In the genomic region with DNA sequence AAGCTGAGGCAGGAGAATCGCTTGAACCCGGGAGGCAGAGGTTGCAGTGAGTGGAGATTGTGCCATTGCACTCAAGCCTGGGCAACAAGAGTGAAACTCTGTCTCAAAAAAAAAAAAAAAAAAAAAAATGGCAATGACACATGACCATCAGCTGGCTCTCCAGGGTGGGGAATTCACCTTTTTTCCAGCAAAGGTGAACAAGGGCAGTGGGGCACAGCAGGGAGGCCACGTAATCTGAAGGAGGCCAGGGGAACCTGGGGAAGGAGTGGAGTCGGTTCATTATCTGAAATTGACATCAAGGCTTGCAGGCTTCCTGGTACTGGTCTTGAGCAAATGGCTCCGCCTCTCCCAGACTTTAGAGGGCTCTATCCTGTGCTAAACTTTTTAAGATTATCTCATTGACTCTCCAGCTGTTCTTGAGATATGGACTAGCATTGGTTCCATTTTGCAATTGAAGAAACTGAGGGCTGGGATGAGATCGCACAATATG, we compare ENCODE assay signal across 1 cellular context.
TF ChIP-seq lines count a peak whose summit lies in the region.

No MANE protein-coding gene starts in this region.

TF ChIP-seq in K562, 482 proteins besides CTCF, POLR2A, EP300 and RAD21 (continued from another document and continues in another):
- TF ChIP-seq, protein P1, sequence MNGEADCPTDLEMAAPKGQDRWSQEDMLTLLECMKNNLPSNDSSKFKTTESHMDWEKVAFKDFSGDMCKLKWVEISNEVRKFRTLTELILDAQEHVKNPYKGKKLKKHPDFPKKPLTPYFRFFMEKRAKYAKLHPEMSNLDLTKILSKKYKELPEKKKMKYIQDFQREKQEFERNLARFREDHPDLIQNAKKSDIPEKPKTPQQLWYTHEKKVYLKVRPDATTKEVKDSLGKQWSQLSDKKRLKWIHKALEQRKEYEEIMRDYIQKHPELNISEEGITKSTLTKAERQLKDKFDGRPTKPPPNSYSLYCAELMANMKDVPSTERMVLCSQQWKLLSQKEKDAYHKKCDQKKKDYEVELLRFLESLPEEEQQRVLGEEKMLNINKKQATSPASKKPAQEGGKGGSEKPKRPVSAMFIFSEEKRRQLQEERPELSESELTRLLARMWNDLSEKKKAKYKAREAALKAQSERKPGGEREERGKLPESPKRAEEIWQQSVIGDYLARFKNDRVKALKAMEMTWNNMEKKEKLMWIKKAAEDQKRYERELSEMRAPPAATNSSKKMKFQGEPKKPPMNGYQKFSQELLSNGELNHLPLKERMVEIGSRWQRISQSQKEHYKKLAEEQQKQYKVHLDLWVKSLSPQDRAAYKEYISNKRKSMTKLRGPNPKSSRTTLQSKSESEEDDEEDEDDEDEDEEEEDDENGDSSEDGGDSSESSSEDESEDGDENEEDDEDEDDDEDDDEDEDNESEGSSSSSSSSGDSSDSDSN (IDR thresholded peaks at IDR 0.05; ENCODE audit: borderline replicate concordance in 1 of 2, low read depth in 2 of 2, low read length in 2 of 2), result no peak
- TF ChIP-seq ZNF24 (IDR thresholded peaks at IDR 0.05) (no peak), RAD51 (IDR thresholded peaks at IDR 0.05; ENCODE audit: borderline replicate concordance, low read depth) (peak; percentile 37; the same call in 1 of the 2 replicates), CTBP1 (IDR thresholded peaks at IDR 0.05; ENCODE audit: borderline replicate concordance) (peak; percentile 32), ZNF57 (CRISPR knock-in tag; IDR thresholded peaks at IDR 0.05) (no peak), ARNT (IDR thresholded peaks at IDR 0.05) (0 out of 4 replicates have a peak, but pooled peaks of 1 of the 2 experiments have one; percentile 9), CBFA2T3 (IDR thresholded peaks at IDR 0.05) (peak; percentile 56), ZNF830 (CRISPR knock-in tag; IDR thresholded peaks at IDR 0.05) (no peak), RCOR1 (IDR thresholded peaks at IDR 0.05; ENCODE audit: borderline replicate concordance in 1 of 2, low read depth in 2 of 2, low read length in 2 of 2) (peak in 1 of 2 experiments; percentile 11; a peak in 1 of 4 replicates), TCF3 (CRISPR knock-in tag; IDR thresholded peaks at IDR 0.05) (peak; percentile 34; the same call in 1 of the 2 replicates), TARDBP (IDR thresholded peaks at IDR 0.05) (0 out of 2 replicates have a peak, but pooled peaks have one; percentile 32), ZNF121 (CRISPR knock-in tag; conservative IDR thresholded peaks at IDR 0.05) (no peak), ZBTB40 (IDR thresholded peaks at IDR 0.05) (0 out of 2 replicates have a peak, but pooled peaks have one; percentile 20), ZBTB40 (CRISPR knock-in tag; IDR thresholded peaks at IDR 0.05) (no peak), ZNF174 (CRISPR knock-in tag; IDR thresholded peaks at IDR 0.05) (no peak), PKNOX1 (IDR thresholded peaks at IDR 0.05) (0 out of 2 replicates have a peak, but pooled peaks have one; percentile 11), HDAC1 (IDR thresholded peaks at IDR 0.05) (peak in 1 of 2 experiments; percentile 37; a peak in 1 of 4 replicates), RB1 (IDR thresholded peaks at IDR 0.05; ENCODE audit: low read depth) (no peak), LEF1 (IDR thresholded peaks at IDR 0.05) (0 out of 2 replicates have a peak, but pooled peaks have one; percentile 25), ZNF3 (CRISPR knock-in tag; IDR thresholded peaks at IDR 0.05) (no peak), POLR2AphosphoS2 (IDR thresholded peaks at IDR 0.05; ENCODE audit: low read length) (no peak), CXXC5 (CRISPR knock-in tag; IDR thresholded peaks at IDR 0.05) (peak; percentile 47), ZEB2 (IDR thresholded peaks at IDR 0.05) (peak; percentile 82), ZNF780A (CRISPR knock-in tag; IDR thresholded peaks at IDR 0.05) (no peak)
- TF ChIP-seq, protein P2, sequence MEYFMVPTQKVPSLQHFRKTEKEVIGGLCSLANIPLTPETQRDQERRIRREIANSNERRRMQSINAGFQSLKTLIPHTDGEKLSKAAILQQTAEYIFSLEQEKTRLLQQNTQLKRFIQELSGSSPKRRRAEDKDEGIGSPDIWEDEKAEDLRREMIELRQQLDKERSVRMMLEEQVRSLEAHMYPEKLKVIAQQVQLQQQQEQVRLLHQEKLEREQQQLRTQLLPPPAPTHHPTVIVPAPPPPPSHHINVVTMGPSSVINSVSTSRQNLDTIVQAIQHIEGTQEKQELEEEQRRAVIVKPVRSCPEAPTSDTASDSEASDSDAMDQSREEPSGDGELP (CRISPR knock-in tag; IDR thresholded peaks at IDR 0.05; ENCODE audit: borderline replicate concordance), result peak; percentile 79
- TF ChIP-seq, protein P3, sequence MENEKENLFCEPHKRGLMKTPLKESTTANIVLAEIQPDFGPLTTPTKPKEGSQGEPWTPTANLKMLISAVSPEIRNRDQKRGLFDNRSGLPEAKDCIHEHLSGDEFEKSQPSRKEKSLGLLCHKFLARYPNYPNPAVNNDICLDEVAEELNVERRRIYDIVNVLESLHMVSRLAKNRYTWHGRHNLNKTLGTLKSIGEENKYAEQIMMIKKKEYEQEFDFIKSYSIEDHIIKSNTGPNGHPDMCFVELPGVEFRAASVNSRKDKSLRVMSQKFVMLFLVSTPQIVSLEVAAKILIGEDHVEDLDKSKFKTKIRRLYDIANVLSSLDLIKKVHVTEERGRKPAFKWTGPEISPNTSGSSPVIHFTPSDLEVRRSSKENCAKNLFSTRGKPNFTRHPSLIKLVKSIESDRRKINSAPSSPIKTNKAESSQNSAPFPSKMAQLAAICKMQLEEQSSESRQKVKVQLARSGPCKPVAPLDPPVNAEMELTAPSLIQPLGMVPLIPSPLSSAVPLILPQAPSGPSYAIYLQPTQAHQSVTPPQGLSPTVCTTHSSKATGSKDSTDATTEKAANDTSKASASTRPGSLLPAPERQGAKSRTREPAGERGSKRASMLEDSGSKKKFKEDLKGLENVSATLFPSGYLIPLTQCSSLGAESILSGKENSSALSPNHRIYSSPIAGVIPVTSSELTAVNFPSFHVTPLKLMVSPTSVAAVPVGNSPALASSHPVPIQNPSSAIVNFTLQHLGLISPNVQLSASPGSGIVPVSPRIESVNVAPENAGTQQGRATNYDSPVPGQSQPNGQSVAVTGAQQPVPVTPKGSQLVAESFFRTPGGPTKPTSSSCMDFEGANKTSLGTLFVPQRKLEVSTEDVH (IDR thresholded peaks at IDR 0.05; ENCODE audit: low read depth, partially characterized antibody), result no peak
- TF ChIP-seq, protein P4, sequence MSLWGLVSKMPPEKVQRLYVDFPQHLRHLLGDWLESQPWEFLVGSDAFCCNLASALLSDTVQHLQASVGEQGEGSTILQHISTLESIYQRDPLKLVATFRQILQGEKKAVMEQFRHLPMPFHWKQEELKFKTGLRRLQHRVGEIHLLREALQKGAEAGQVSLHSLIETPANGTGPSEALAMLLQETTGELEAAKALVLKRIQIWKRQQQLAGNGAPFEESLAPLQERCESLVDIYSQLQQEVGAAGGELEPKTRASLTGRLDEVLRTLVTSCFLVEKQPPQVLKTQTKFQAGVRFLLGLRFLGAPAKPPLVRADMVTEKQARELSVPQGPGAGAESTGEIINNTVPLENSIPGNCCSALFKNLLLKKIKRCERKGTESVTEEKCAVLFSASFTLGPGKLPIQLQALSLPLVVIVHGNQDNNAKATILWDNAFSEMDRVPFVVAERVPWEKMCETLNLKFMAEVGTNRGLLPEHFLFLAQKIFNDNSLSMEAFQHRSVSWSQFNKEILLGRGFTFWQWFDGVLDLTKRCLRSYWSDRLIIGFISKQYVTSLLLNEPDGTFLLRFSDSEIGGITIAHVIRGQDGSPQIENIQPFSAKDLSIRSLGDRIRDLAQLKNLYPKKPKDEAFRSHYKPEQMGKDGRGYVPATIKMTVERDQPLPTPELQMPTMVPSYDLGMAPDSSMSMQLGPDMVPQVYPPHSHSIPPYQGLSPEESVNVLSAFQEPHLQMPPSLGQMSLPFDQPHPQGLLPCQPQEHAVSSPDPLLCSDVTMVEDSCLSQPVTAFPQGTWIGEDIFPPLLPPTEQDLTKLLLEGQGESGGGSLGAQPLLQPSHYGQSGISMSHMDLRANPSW (CRISPR knock-in tag; IDR thresholded peaks at IDR 0.05), result no peak
- TF ChIP-seq, protein P5, sequence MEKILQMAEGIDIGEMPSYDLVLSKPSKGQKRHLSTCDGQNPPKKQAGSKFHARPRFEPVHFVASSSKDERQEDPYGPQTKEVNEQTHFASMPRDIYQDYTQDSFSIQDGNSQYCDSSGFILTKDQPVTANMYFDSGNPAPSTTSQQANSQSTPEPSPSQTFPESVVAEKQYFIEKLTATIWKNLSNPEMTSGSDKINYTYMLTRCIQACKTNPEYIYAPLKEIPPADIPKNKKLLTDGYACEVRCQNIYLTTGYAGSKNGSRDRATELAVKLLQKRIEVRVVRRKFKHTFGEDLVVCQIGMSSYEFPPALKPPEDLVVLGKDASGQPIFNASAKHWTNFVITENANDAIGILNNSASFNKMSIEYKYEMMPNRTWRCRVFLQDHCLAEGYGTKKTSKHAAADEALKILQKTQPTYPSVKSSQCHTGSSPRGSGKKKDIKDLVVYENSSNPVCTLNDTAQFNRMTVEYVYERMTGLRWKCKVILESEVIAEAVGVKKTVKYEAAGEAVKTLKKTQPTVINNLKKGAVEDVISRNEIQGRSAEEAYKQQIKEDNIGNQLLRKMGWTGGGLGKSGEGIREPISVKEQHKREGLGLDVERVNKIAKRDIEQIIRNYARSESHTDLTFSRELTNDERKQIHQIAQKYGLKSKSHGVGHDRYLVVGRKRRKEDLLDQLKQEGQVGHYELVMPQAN (IDR thresholded peaks at IDR 0.05; ENCODE audit: borderline replicate concordance), result peak; percentile 52; the same call in 1 of the 2 replicates
- TF ChIP-seq, protein P6, sequence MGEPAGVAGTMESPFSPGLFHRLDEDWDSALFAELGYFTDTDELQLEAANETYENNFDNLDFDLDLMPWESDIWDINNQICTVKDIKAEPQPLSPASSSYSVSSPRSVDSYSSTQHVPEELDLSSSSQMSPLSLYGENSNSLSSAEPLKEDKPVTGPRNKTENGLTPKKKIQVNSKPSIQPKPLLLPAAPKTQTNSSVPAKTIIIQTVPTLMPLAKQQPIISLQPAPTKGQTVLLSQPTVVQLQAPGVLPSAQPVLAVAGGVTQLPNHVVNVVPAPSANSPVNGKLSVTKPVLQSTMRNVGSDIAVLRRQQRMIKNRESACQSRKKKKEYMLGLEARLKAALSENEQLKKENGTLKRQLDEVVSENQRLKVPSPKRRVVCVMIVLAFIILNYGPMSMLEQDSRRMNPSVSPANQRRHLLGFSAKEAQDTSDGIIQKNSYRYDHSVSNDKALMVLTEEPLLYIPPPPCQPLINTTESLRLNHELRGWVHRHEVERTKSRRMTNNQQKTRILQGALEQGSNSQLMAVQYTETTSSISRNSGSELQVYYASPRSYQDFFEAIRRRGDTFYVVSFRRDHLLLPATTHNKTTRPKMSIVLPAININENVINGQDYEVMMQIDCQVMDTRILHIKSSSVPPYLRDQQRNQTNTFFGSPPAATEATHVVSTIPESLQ (CRISPR knock-in tag; IDR thresholded peaks at IDR 0.05), result no peak
